Comparison of ENCODE assay signal across 1 cellular context in genomic region chr1:235516862-235517446, GRCh38.
TF ChIP-seq lines count a peak whose summit lies in the region.

No MANE protein-coding gene starts in this region.

TF ChIP-seq in GM23338, 12 proteins besides CTCF, POLR2A, EP300 and RAD21 (continued from another document):
- TF ChIP-seq ZNF462 (CRISPR knock-in tag; IDR thresholded peaks at IDR 0.05) = no peak
- no peak for TF ChIP-seq ZNF114 (CRISPR knock-in tag; IDR thresholded peaks at IDR 0.05)
- TF ChIP-seq ETS1 (IDR thresholded peaks at IDR 0.05) = no peak
- TF ChIP-seq POLR2AphosphoS5 (IDR thresholded peaks at IDR 0.05; ENCODE audit: low read depth) = no peak
- TF ChIP-seq STAT1 (IDR thresholded peaks at IDR 0.05; ENCODE audit: unreplicated experiment) = no peak
- no peak for TF ChIP-seq NANOG (IDR thresholded peaks at IDR 0.05; ENCODE audit: borderline replicate concordance)
- no peak for TF ChIP-seq REST (IDR thresholded peaks at IDR 0.05; ENCODE audit: unreplicated experiment)
- no peak for TF ChIP-seq ZNF331 (CRISPR knock-in tag; IDR thresholded peaks at IDR 0.05; ENCODE audit: low read depth)
- TF ChIP-seq EZH2 (IDR thresholded peaks at IDR 0.05; ENCODE audit: low read depth, unreplicated experiment) = no peak
- no peak for TF ChIP-seq CREB1 (CRISPR knock-in tag; IDR thresholded peaks at IDR 0.05; ENCODE audit: low read depth)
- TF ChIP-seq EZH2phosphoT487 (IDR thresholded peaks at IDR 0.05; ENCODE audit: unreplicated experiment) = no peak
